33 cellular contexts compared by ENCODE assay signal in the genomic region with DNA sequence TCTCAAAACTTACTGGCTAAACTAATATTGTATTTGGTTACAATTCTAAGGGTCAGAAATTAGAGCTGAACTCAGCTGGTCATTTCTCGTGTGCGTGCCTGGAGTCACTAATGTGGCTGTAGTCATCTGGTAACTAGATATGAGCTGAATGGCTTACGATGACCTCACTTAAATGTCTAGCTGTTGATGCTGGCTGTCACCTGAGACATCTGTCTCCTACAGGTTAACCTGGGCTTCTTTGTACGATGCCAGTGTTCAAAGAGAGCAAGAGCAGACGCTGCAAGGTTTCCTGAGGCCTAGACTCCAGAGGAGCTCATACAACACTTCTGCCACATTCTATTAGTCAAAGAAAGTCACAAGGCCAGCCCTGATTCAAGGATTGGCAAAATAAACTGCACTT. TPM values are rescaled to one million over a fixed set of nuclear protein-coding genes. Genes with fewer than 3 reads are reported as not detected.
"Had no signal": no experiment of that assay in that cellular context is flagged by ENCODE, and none has a peak within 500 bp of the region (broad histone marks: within the 10 kb centered on the region; RNA-seq: fewer than 3 reads in every experiment).

No MANE protein-coding gene starts in this region.

- H3K9me3 ChIP-seq: gastroesophageal sphincter, neutrophil, right lobe of liver, upper lobe of right lung had no signal

- H3K4me1 ChIP-seq: gastroesophageal sphincter, right lobe of liver, upper lobe of right lung had no signal

- H3K27me3 ChIP-seq: right lobe of liver had no signal

- H3K27ac ChIP-seq: brain microvascular endothelial cell, coronary artery, dorsolateral prefrontal cortex, gastroesophageal sphincter, hepatocyte, neutrophil, right lobe of liver, upper lobe of right lung had no signal

- H3K36me3 ChIP-seq: brain microvascular endothelial cell, gastroesophageal sphincter, neutrophil, right lobe of liver, upper lobe of right lung had no signal

- H3K4me3 ChIP-seq: coronary artery, dorsolateral prefrontal cortex, gastroesophageal sphincter, hepatocyte, right lobe of liver, upper lobe of right lung had no signal

- DNase-seq: activated CD4-positive, alpha-beta memory T cell treated with anti-CD3 and anti-CD28 coated beads, Interleukin-2, amount 10 ng/mL, durations not matched to agents 7 days and 5 days; activated CD4-positive, alpha-beta T cell treated with anti-CD3 and anti-CD28 coated beads for 1 hour; activated CD4-positive, alpha-beta T cell treated with anti-CD3 and anti-CD28 coated beads, Interleukin-2, amount 10 ng/mL, durations not matched to agents 7 days and 5 days; activated gamma-delta T cell treated with Interleukin-2 at 50 U/mL for 16 hours; activated naive CD4-positive, alpha-beta T cell treated with anti-CD3 and anti-CD28 coated beads, Interleukin-2, amount 50 U/mL, for 16 hours; activated T-cell treated with anti-CD3 and anti-CD28 coated beads, Interleukin-2, amount 50 U/mL, for 4 hours; amniotic stem cell; brain microvascular endothelial cell; dorsolateral prefrontal cortex; effector memory CD8-positive, alpha-beta T cell; erythroblast; left cardiac atrium; naive B cell; nephron progenitor cell; right lobe of liver; stimulated activated CD4-positive, alpha-beta T cell treated with anti-CD3 and anti-CD28 coated beads, Interleukin-12 subunit alpha, Interleukin-12 subunit beta, amount 100 ng/mL, for 4 hours; stimulated activated CD4-positive, alpha-beta T cell treated with anti-CD3 and anti-CD28 coated beads, Interleukin-4, amount 100 ng/mL, for 1 hour; stimulated activated naive CD8-positive, alpha-beta T cell treated with anti-CD3 and anti-CD28 coated beads, Interleukin-15, amount 100 ng/mL, for 72 hours; substantia nigra; T-helper 9 cell; upper lobe of right lung had no signal

- ATAC-seq: activated T-cell treated with anti-CD3 and anti-CD28 coated beads, Interleukin-2, amount 50 U/mL, for 4 hours; activated T-helper 17 cell treated with anti-CD3 and anti-CD28 coated beads, Interleukin-2, amount 50 U/mL, for 72 hours; effector memory CD8-positive, alpha-beta T cell; gastroesophageal sphincter; left cardiac atrium; right lobe of liver; stimulated activated effector memory CD8-positive, alpha-beta T cell treated with anti-CD3 and anti-CD28 coated beads, Interleukin-12 subunit alpha, Interleukin-12 subunit beta, amount 100 ng/mL, for 72 hours; stimulated activated naive CD8-positive, alpha-beta T cell treated with anti-CD3 and anti-CD28 coated beads, Interleukin-15, amount 100 ng/mL, for 72 hours; upper lobe of right lung; WTC11 had no signal

RNA-seq across cellular contexts. Expression of gene FOXD3, which starts 28.0 kb away (rescaled TPM):
- total RNA-seq: activated CD4-positive, alpha-beta memory T cell treated with anti-CD3 and anti-CD28 coated beads, Interleukin-2, amount 10 ng/mL, durations not matched to agents 7 days and 5 days; activated CD4-positive, alpha-beta T cell treated with anti-CD3 and anti-CD28 coated beads, Interleukin-2, amount 10 ng/mL, durations not matched to agents 7 days and 5 days; activated T-cell treated with anti-CD3 and anti-CD28 coated beads, Interleukin-2, amount 50 U/mL, for 4 hours; activated T-helper 17 cell treated with anti-CD3 and anti-CD28 coated beads, Interleukin-2, amount 50 U/mL, for 72 hours; astrocyte; cerebellum; hepatocyte; mesothelial cell of epicardium; osteocyte; upper lobe of right lung had no signal
- polyA plus RNA-seq: hepatocyte, keratinocyte had no signal
